1 cellular context compared by ENCODE assay signal in genomic region chr17:17835415-17836249, GRCh38.
TF ChIP-seq lines count a peak whose summit lies in the region.

No MANE protein-coding gene starts in this region.

TF ChIP-seq in HepG2, 621 proteins besides CTCF, POLR2A, EP300 and RAD21 (continued from another document):
- TF ChIP-seq ZNF704 (CRISPR knock-in tag; IDR thresholded peaks at IDR 0.05; ENCODE audit: borderline replicate concordance) (peak; percentile 71), ATF3 (CRISPR knock-in tag; IDR thresholded peaks at IDR 0.05) (no peak), ZBTB21 (CRISPR knock-in tag; IDR thresholded peaks at IDR 0.05) (no peak), KDM5B (CRISPR knock-in tag; IDR thresholded peaks at IDR 0.05; ENCODE audit: borderline replicate concordance) (peak; percentile 91; the same call in 1 of the 2 replicates), ZNF292 (CRISPR knock-in tag; IDR thresholded peaks at IDR 0.05; ENCODE audit: borderline replicate concordance, low read depth) (peak; percentile 20; the same call in 1 of the 2 replicates), TARDBP (CRISPR knock-in tag; IDR thresholded peaks at IDR 0.05) (no peak), ZNF230 (CRISPR knock-in tag; IDR thresholded peaks at IDR 0.05) (peak; percentile 61; the same call in 1 of the 2 replicates), TFDP1 (CRISPR knock-in tag; IDR thresholded peaks at IDR 0.05; ENCODE audit: borderline replicate concordance) (peak; percentile 95; the same call in 1 of the 2 replicates), ZNF274 (CRISPR knock-in tag; IDR thresholded peaks at IDR 0.05) (no peak), HNF1B (CRISPR knock-in tag; IDR thresholded peaks at IDR 0.05) (0 out of 2 replicates have a peak, but pooled peaks have one; percentile 79), KLF16 (CRISPR knock-in tag; IDR thresholded peaks at IDR 0.05) (0 out of 4 replicates have a peak, but pooled peaks of 1 of the 2 experiments have one; percentile 53), ZMYM4 (CRISPR knock-in tag; IDR thresholded peaks at IDR 0.05) (peak; percentile 49; the same call in 1 of the 2 replicates), IRF1 (CRISPR knock-in tag; IDR thresholded peaks at IDR 0.05; ENCODE audit: low read depth) (0 out of 2 replicates have a peak, but pooled peaks have one; percentile 79), SNAPC4 (CRISPR knock-in tag; IDR thresholded peaks at IDR 0.05) (peak; percentile 77; the same call in 1 of the 2 replicates), ZNF121 (CRISPR knock-in tag; IDR thresholded peaks at IDR 0.05) (peak; percentile 8; the same call in 1 of the 2 replicates), ZNF276 (CRISPR knock-in tag; IDR thresholded peaks at IDR 0.05; ENCODE audit: low read depth) (peak; percentile 47; the same call in 1 of the 2 replicates), ZBTB20 (CRISPR knock-in tag; IDR thresholded peaks at IDR 0.05; ENCODE audit: borderline replicate concordance, low read depth) (peak; percentile 85; the same call in 1 of the 2 replicates), ZNF280D (CRISPR knock-in tag; IDR thresholded peaks at IDR 0.05) (no peak), DNMT3B (CRISPR knock-in tag; conservative IDR thresholded peaks at IDR 0.05) (peak; percentile 80; the same call in 1 of the 2 replicates), NFRKB (IDR thresholded peaks at IDR 0.05) (no peak), ZNF407 (CRISPR knock-in tag; IDR thresholded peaks at IDR 0.05; ENCODE audit: not compliant biosample characterization) (no peak), ZNF501 (CRISPR knock-in tag; IDR thresholded peaks at IDR 0.05) (peak; percentile 91), STAG1 (CRISPR knock-in tag; IDR thresholded peaks at IDR 0.05) (no peak), ZNF180 (CRISPR knock-in tag; IDR thresholded peaks at IDR 0.05; ENCODE audit: borderline replicate concordance, low read depth) (no peak), THAP11 (CRISPR knock-in tag; IDR thresholded peaks at IDR 0.05) (peak; percentile 9; the same call in 1 of the 2 replicates), ZNF563 (CRISPR knock-in tag; IDR thresholded peaks at IDR 0.05) (0 out of 2 replicates have a peak, but pooled peaks have one; percentile 18), MAF1 (CRISPR knock-in tag; IDR thresholded peaks at IDR 0.05; ENCODE audit: borderline replicate concordance) (no peak), JDP2 (CRISPR knock-in tag; IDR thresholded peaks at IDR 0.05; ENCODE audit: borderline replicate concordance) (peak; percentile 34; the same call in 1 of the 2 replicates), CHD4 (IDR thresholded peaks at IDR 0.05; ENCODE audit: borderline replicate concordance, low read length) (0 out of 2 replicates have a peak, but pooled peaks have one; percentile 8), JUN (CRISPR knock-in tag; IDR thresholded peaks at IDR 0.05) (peak; percentile 60; the same call in 1 of the 2 replicates)
